In genomic region chr2:4354678-4355077, GRCh38 we compare ENCODE assay signal across 9 cellular contexts.
DNase-seq lines count a peak whose midpoint lies in the region; ATAC-seq and TF ChIP-seq lines count a peak whose summit lies in the region.
"Had no signal": no experiment of that assay in that cellular context is flagged by ENCODE, and none has a peak within 500 bp of the region (broad histone marks: within the 10 kb centered on the region; RNA-seq: fewer than 3 reads in every experiment).

No MANE protein-coding gene starts in this region.

- WGBS in esophagus muscularis mucosa = 72% methylated on average over 10 of the region's 10 CpGs

- TF ChIP-seq CTCF in 22Rv1 (IDR thresholded peaks at IDR 0.05) = peak; percentile 88
- peak; percentile 19 for TF ChIP-seq CTCF in GM13976 (IDR thresholded peaks at IDR 0.05; ENCODE audit: borderline replicate concordance, control extremely low read depth, extremely low read depth, insufficient read depth, missing control alignments)
- no peak for TF ChIP-seq CTCF in esophagus muscularis mucosa (IDR thresholded peaks at IDR 0.05)

- intact Hi-C loops in esophagus muscularis mucosa (cut with DNase I) = no loop called here

- H3K4me1 ChIP-seq in esophagus muscularis mucosa = no peaks in the 10 kb centered on the region

- in situ Hi-C loops in GM13976 (cut with MboI; ENCODE audit: low sequenced_read_pairs, unreplicated experiment) = no loop called here

- no peaks in the 10 kb centered on the region for H3K9me3 ChIP-seq in esophagus muscularis mucosa

- DNase-seq in GM13976 (ENCODE audit: low spot score) (peak; percentile 10), NCI-H460 (ENCODE audit: extremely low read depth, low read depth) (peak; percentile 20), erythroblast (lab: John Stamatoyannopoulos, UW) (peak; percentile 1 to 29), putamen (ENCODE audit: low spot score) (no peak), esophagus muscularis mucosa (ENCODE audit: extremely low spot score) (no peak)
- no peak for DNase-seq in stimulated activated CD4-positive, alpha-beta T cell treated with anti-CD3 and anti-CD28 coated beads, Interleukin-12 subunit alpha, Interleukin-12 subunit beta, amount 100 ng/mL, for 4 hours
- DNase-seq: DMS79 treated with DMSO at 0.1 percent for 48 hours had no signal

- no peak for TF ChIP-seq EP300 in esophagus muscularis mucosa (IDR thresholded peaks at IDR 0.05)

- H3K36me3 ChIP-seq in esophagus muscularis mucosa = no peaks in the 10 kb centered on the region

- no peak for ATAC-seq in HG03520 (IDR thresholded peaks at IDR 0.05; ENCODE audit: unreplicated experiment)

- TF ChIP-seq POLR2A in erythroblast (IDR thresholded peaks at IDR 0.05; ENCODE audit: low read length) (no peak), esophagus muscularis mucosa (IDR thresholded peaks at IDR 0.05; ENCODE audit: low read depth) (no peak)

- no peak overlapping the region for H3K27ac ChIP-seq in 22Rv1
- no peak overlapping the region for H3K27ac ChIP-seq in esophagus muscularis mucosa (replicated peaks in 1 of 4)

- H3K4me3 ChIP-seq in esophagus muscularis mucosa = no peak overlapping the region

- H3K27me3 ChIP-seq in esophagus muscularis mucosa = no peaks in the 10 kb centered on the region

Comparison
In these comparisons a context has a peak if more than half of its experiments do, and no peak if none do; other contexts are left out.
1. CTCF ChIP-seq: peak in 22Rv1 (single experiment) and GM13976 (single experiment); none in esophagus muscularis mucosa (0 of 3).
2. DNase-seq: peak in GM13976 (single experiment), NCI-H460 (single experiment) and erythroblast (2 of 2); none in putamen (single experiment), stimulated activated CD4-positive, alpha-beta T cell treated with anti-CD3 and anti-CD28 coated beads, Interleukin-12 subunit alpha, Interleukin-12 subunit beta, amount 100 ng/mL, for 4 hours (single experiment) and esophagus muscularis mucosa (single experiment).